Comparison of ENCODE assay signal across 29 cellular contexts in the genomic region with DNA sequence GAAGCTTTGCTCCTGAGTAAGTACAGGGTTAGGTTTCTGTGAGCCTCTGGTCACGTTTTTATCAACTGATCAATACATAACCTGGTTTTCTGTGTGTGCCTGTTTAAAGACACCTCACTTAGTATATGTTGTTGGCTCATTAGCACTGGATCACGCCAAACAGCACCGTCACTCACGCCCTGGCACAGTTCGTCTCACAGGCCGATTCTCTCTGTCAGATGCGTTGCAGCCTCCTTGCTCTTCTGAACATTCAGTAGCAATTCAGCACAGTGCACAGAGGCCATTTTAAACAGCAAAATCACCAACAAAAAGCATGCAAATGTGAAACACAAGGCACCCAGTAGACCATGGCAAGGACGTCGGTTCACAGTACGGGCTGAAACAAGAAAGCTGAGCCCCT.
"Had no signal": no experiment of that assay in that cellular context is flagged by ENCODE, and none has a peak within 500 bp of the region (broad histone marks: within the 10 kb centered on the region; RNA-seq: fewer than 3 reads in every experiment).

No MANE protein-coding gene starts in this region.

- H3K27me3 Mint-ChIP-seq: stimulated activated memory B cell treated with anti-CD40 and anti-IgM and Interleukin-4, amounts not matched to agents 10 μg/mL and 1 μg/mL and 100 μg/mL, for 72 hours; type B pancreatic cell had no signal

- H3K36me3 Mint-ChIP-seq: immature natural killer cell; mesothelial cell of epicardium; naive B cell; natural killer cell; stimulated activated memory B cell treated with anti-CD40 and anti-IgM and Interleukin-4, amounts not matched to agents 10 μg/mL and 1 μg/mL and 100 μg/mL, for 72 hours; type B pancreatic cell had no signal

- H3K4me2 ChIP-seq: smooth muscle cell had no signal

- H3K4me3 Mint-ChIP-seq: immature natural killer cell; mesothelial cell of epicardium; naive B cell; natural killer cell; nephron progenitor cell; stimulated activated memory B cell treated with anti-CD40 and anti-IgM and Interleukin-4, amounts not matched to agents 10 μg/mL and 1 μg/mL and 100 μg/mL, for 72 hours; stimulated activated naive CD8-positive, alpha-beta T cell treated with anti-CD3 and anti-CD28 coated beads, Interleukin-15, amount 100 ng/mL, for 72 hours; type B pancreatic cell had no signal

- H3K9ac ChIP-seq: parathyroid adenoma had no signal

- H3K27ac Mint-ChIP-seq: immature natural killer cell; mesothelial cell of epicardium; naive B cell; natural killer cell; nephron progenitor cell; stimulated activated memory B cell treated with anti-CD40 and anti-IgM and Interleukin-4, amounts not matched to agents 10 μg/mL and 1 μg/mL and 100 μg/mL, for 72 hours; stimulated activated naive CD8-positive, alpha-beta T cell treated with anti-CD3 and anti-CD28 coated beads, Interleukin-15, amount 100 ng/mL, for 72 hours; type B pancreatic cell had no signal

- ATAC-seq: left colon; natural killer cell; right lobe of liver; stimulated activated memory B cell treated with anti-CD40 and anti-IgM and Interleukin-4, amounts not matched to agents 10 μg/mL and 1 μg/mL and 100 μg/mL, for 72 hours; stimulated activated naive CD8-positive, alpha-beta T cell treated with anti-CD3 and anti-CD28 coated beads, Interleukin-15, amount 100 ng/mL, for 72 hours had no signal

- FAIRE-seq: islet of Langerhans, kidney had no signal

- H3K27ac ChIP-seq: left ventricle myocardium inferior, neutrophil, parathyroid adenoma, right atrium auricular region, right lobe of liver, tibial nerve, uterus had no signal

- H3K4me1 ChIP-seq: left ventricle myocardium inferior, parathyroid adenoma, right atrium auricular region, right lobe of liver, tibial nerve, uterus had no signal

- H3K4me1 Mint-ChIP-seq: immature natural killer cell; naive B cell; natural killer cell; stimulated activated memory B cell treated with anti-CD40 and anti-IgM and Interleukin-4, amounts not matched to agents 10 μg/mL and 1 μg/mL and 100 μg/mL, for 72 hours; stimulated activated naive CD8-positive, alpha-beta T cell treated with anti-CD3 and anti-CD28 coated beads, Interleukin-15, amount 100 ng/mL, for 72 hours had no signal

- H2AFZ ChIP-seq: parathyroid adenoma had no signal

- H3K36me3 ChIP-seq: left ventricle myocardium inferior, neutrophil, right atrium auricular region, right lobe of liver, tibial nerve, uterus had no signal

- H3K4me3 ChIP-seq: left ventricle myocardium inferior, lung, right atrium auricular region, right lobe of liver, smooth muscle cell, tibial nerve, uterus had no signal

- DNase-seq: hypothalamus; immature natural killer cell; kidney; left colon; left ventricle myocardium inferior; mesendoderm; naive B cell; natural killer cell; nephron progenitor cell; occipital lobe; right lobe of liver; stimulated activated CD4-positive, alpha-beta T cell treated with anti-CD3 and anti-CD28 coated beads, Interleukin-1b, Interleukin-23, amount 100 ng/mL, for 48 hours; stimulated activated CD4-positive, alpha-beta T cell treated with anti-CD3 and anti-CD28 coated beads, Interleukin-2, amount 100 ng/mL, for 48 hours; stimulated activated CD4-positive, alpha-beta T cell treated with anti-CD3 and anti-CD28 coated beads, Interleukin-4, amount 100 ng/mL, for 4 hours; stimulated activated CD8-positive, alpha-beta memory T cell treated with anti-CD3 and anti-CD28 coated beads, Interleukin-4, amount 100 ng/mL, for 48 hours; stimulated activated naive CD4-positive, alpha-beta T cell treated with Interleukin-2 at 50 U/mL for 16 hours; stimulated activated naive CD8-positive, alpha-beta T cell treated with anti-CD3 and anti-CD28 coated beads, Interleukin-15, amount 100 ng/mL, for 72 hours; substantia nigra; uterus had no signal

- H3K27me3 ChIP-seq: neutrophil, right atrium auricular region, right lobe of liver, tibial nerve, uterus had no signal

- H3K9me3 Mint-ChIP-seq: immature natural killer cell; mesothelial cell of epicardium; natural killer cell; nephron progenitor cell; stimulated activated naive CD8-positive, alpha-beta T cell treated with anti-CD3 and anti-CD28 coated beads, Interleukin-15, amount 100 ng/mL, for 72 hours; type B pancreatic cell had no signal

- H3K9me3 ChIP-seq: neutrophil, right atrium auricular region, right lobe of liver, tibial nerve, uterus had no signal

- H3K79me2 ChIP-seq: parathyroid adenoma had no signal
